13 cellular contexts compared by ENCODE assay signal in genomic region chr7:37665352-37666022, GRCh38. TPM values are rescaled to one million over a fixed set of nuclear protein-coding genes. Genes with fewer than 3 reads are reported as not detected.
"Had no signal": no experiment of that assay in that cellular context is flagged by ENCODE, and none has a peak within 500 bp of the region (broad histone marks: within the 10 kb centered on the region; RNA-seq: fewer than 3 reads in every experiment).

No MANE protein-coding gene starts in this region.

- ATAC-seq: activated T-cell treated with anti-CD3 and anti-CD28 coated beads, Interleukin-2, amount 50 U/mL, for 72 hours; psoas muscle had no signal

- FAIRE-seq: endothelial cell of umbilical vein, frontal cortex had no signal

- H3K9me3 ChIP-seq: ascending aorta, psoas muscle, right lobe of liver had no signal

- H3K4me3 ChIP-seq: ascending aorta, psoas muscle, right lobe of liver had no signal

- H3K27ac ChIP-seq: ascending aorta, psoas muscle, right lobe of liver had no signal

- DNase-seq: activated CD4-positive, alpha-beta T cell treated with anti-CD3 and anti-CD28 coated beads for 1 hour; activated CD4-positive, alpha-beta T cell treated with anti-CD3 and anti-CD28 coated beads, Interleukin-2, amount 50 U/mL, for 48 hours; activated T-cell treated with anti-CD3 and anti-CD28 coated beads, Interleukin-2, amount 50 U/mL, for 72 hours; naive B cell; psoas muscle; right lobe of liver; stimulated activated naive CD4-positive, alpha-beta T cell treated with Interleukin-2 at 50 U/mL for 16 hours had no signal

- H3K36me3 ChIP-seq: ascending aorta, right lobe of liver had no signal

- H3K27me3 ChIP-seq: ascending aorta, right lobe of liver had no signal

- H3K4me1 ChIP-seq: ascending aorta, psoas muscle, right lobe of liver had no signal

RNA-seq across cellular contexts. Expression of gene GPR141, which starts 18.1 kb away (rescaled TPM):
- total RNA-seq: activated T-cell treated with anti-CD3 and anti-CD28 coated beads, Interleukin-2, amount 50 U/mL, for 72 hours; ascending aorta; endothelial cell of umbilical vein; frontal cortex; kidney epithelial cell; osteoblast; psoas muscle; T-helper 2 cell treated with Interferon-gamma antibody and Interleukin-4, amounts not matched to agents 100 ng/mL and 5 ng/mL, for 36 hours had no signal
- polyA plus RNA-seq: endothelial cell of umbilical vein, psoas muscle had no signal
